ENCODE assay signal across 18 cellular contexts in genomic region chr19:38826856-38827551, GRCh38. TPM values are rescaled to one million over a fixed set of nuclear protein-coding genes. Genes with fewer than 3 reads are reported as not detected.
"Had no signal": no experiment of that assay in that cellular context is flagged by ENCODE, and none has a peak within 500 bp of the region (broad histone marks: within the 10 kb centered on the region; RNA-seq: fewer than 3 reads in every experiment).

No MANE protein-coding gene starts in this region.

- H3K36me3 ChIP-seq: brain microvascular endothelial cell had no signal

- H3K27ac Mint-ChIP-seq: memory B cell had no signal

- H3K27me3 ChIP-seq: brain microvascular endothelial cell, sigmoid colon had no signal

- H3K9me3 Mint-ChIP-seq: memory B cell, natural killer cell had no signal

- DNase-seq: activated CD4-positive, alpha-beta T cell treated with anti-CD3 and anti-CD28 coated beads, Interleukin-2, amount 50 U/mL, for 4 hours; activated CD4-positive, CD25-positive, alpha-beta regulatory T cell treated with anti-CD3 and anti-CD28 coated beads, Interleukin-2, amount 50 U/mL, for 72 hours; activated naive CD4-positive, alpha-beta T cell treated with Interleukin-2 at 50 U/mL for 16 hours; amniotic stem cell; brain microvascular endothelial cell; natural killer cell; sigmoid colon; stimulated activated CD4-positive, alpha-beta T cell treated with anti-CD3 and anti-CD28 coated beads, Interleukin-12 subunit alpha, Interleukin-12 subunit beta, amount 100 ng/mL, for 4 hours; stimulated activated naive CD4-positive, alpha-beta T cell treated with Interleukin-2 at 50 U/mL for 16 hours had no signal

- ATAC-seq: esophagus mucosa, left lobe of liver, natural killer cell had no signal

- H3K4me3 ChIP-seq: sigmoid colon had no signal

- H3K27me3 Mint-ChIP-seq: memory B cell had no signal

- H3K36me3 Mint-ChIP-seq: natural killer cell had no signal

- H3K9me3 ChIP-seq: sigmoid colon had no signal

- H3K27ac ChIP-seq: brain microvascular endothelial cell, sigmoid colon had no signal

- H3K4me3 Mint-ChIP-seq: memory B cell, natural killer cell had no signal

RNA-seq across cellular contexts. Expression of gene LGALS4, which starts 14.3 kb away (rescaled TPM):
- total RNA-seq: dermis microvascular lymphatic vessel endothelial cell, pulmonary artery endothelial cell had no signal

RNA-seq across cellular contexts. Expression of gene LGALS7B, which starts 38.0 kb away (rescaled TPM):
- total RNA-seq: cerebellum; left lobe of liver; natural killer cell; omental fat pad; pulmonary artery endothelial cell; T-helper 2 cell treated with Interferon-gamma antibody and Interleukin-4, amounts not matched to agents 100 ng/mL and 5 ng/mL, for 36 hours; ureter had no signal
